8 cellular contexts compared by ENCODE assay signal in genomic region chr3:155869664-155870063, GRCh38. TPM values are rescaled to one million over a fixed set of nuclear protein-coding genes. Genes with fewer than 3 reads are reported as not detected.
A peak's percentile ranks its signal among the peaks of the same experiment; 100 is the strongest.
DNase-seq lines count a peak whose midpoint lies in the region; ATAC-seq and TF ChIP-seq lines count a peak whose summit lies in the region.

No MANE protein-coding gene starts in this region.

- peaks cover 32% of the 10 kb centered on the region for H3K4me1 Mint-ChIP-seq in stimulated activated naive CD8-positive, alpha-beta T cell treated with anti-CD3 and anti-CD28 coated beads, Interleukin-15, Interleukin-2, amounts not matched to agents 100 ng/mL and 50 ng/mL, for 24 hours (ENCODE audit: low read depth)
- H3K4me1 Mint-ChIP-seq in MCF 10A (ENCODE audit: insufficient read depth, unreplicated experiment), result peaks cover 17% of the 10 kb centered on the region

- H3K4me3 ChIP-seq in mucosa of rectum (ENCODE audit: low read length in 2 of 2), result peak overlapping the region; percentile 72 to 85

- no peaks in the 10 kb centered on the region for H3K9me3 Mint-ChIP-seq in stimulated activated naive CD8-positive, alpha-beta T cell treated with anti-CD3 and anti-CD28 coated beads, Interleukin-15, Interleukin-2, amounts not matched to agents 100 ng/mL and 50 ng/mL, for 24 hours
- H3K9me3 Mint-ChIP-seq in MCF 10A (ENCODE audit: unreplicated experiment), result no peaks in the 10 kb centered on the region

- H3K27me3 ChIP-seq in mucosa of rectum (ENCODE audit: control insufficient read depth in 2 of 2, insufficient read depth in 2 of 2, low read length in 2 of 2), result no peaks in the 10 kb centered on the region

- H3K27ac ChIP-seq in mucosa of rectum (ENCODE audit: low read depth in 2 of 2, low read length in 2 of 2), result peak overlapping the region; percentile 87 to 89

- peak overlapping the region; percentile 83 for H3K27ac Mint-ChIP-seq in stimulated activated naive CD8-positive, alpha-beta T cell treated with anti-CD3 and anti-CD28 coated beads, Interleukin-15, Interleukin-2, amounts not matched to agents 100 ng/mL and 50 ng/mL, for 24 hours
- H3K27ac Mint-ChIP-seq in MCF 10A (ENCODE audit: low read depth, unreplicated experiment), result peak overlapping the region; percentile 64

- H3K36me3 ChIP-seq in mucosa of rectum (ENCODE audit: control insufficient read depth in 2 of 2, insufficient read depth in 2 of 2, low read length in 2 of 2), result no peaks in the 10 kb centered on the region

- intact Hi-C loops in MCF 10A (cut with micrococcal nuclease), result loop anchor here (1.0 kb wide), 2 partner anchors 15 to 63 kb away; partner anchors contain the start of genes C3orf33 and SLC33A1

- H3K4me1 ChIP-seq in mucosa of rectum (ENCODE audit: control insufficient read depth in 2 of 2, insufficient read depth in 2 of 2, low read length in 2 of 2), result peaks cover 4 to 8% of the 10 kb centered on the region in 2 donors

- no peaks in the 10 kb centered on the region for H3K9me3 ChIP-seq in mucosa of rectum (ENCODE audit: control insufficient read depth in 2 of 2, low read length in 2 of 2)

- CTCF ChIA-PET in MCF 10A (lab: Yijun Ruan, JAX), result interaction anchor here (0.7 to 2.9 kb wide), 8 partner anchors 12 to 587 kb away, joined by 3 to 13 read pairs (median 4); partner anchors contain the start of genes C3orf33 and SLC33A1

- peaks cover 5% of the 10 kb centered on the region for H3K36me3 Mint-ChIP-seq in stimulated activated naive CD8-positive, alpha-beta T cell treated with anti-CD3 and anti-CD28 coated beads, Interleukin-15, Interleukin-2, amounts not matched to agents 100 ng/mL and 50 ng/mL, for 24 hours (ENCODE audit: low read depth)
- peaks cover 7% of the 10 kb centered on the region for H3K36me3 Mint-ChIP-seq in MCF 10A (ENCODE audit: insufficient read depth, unreplicated experiment)

- DNase-seq in stimulated activated naive CD8-positive, alpha-beta T cell treated with anti-CD3 and anti-CD28 coated beads, Interleukin-15, Interleukin-2, amounts not matched to agents 100 U/mL and 50 U/mL, for 24 hours, result no peak
- DNase-seq in MCF 10A (ENCODE audit: unreplicated experiment), result no peak
- DNase-seq in HPDE6-E6E7 (ENCODE audit: extremely low spot score), result no peak
- DNase-seq in kidney tubule cell (ENCODE audit: low spot score), result no peak
- DNase-seq in T1000 (lab: John Stamatoyannopoulos, UW), result no peak

- no peaks in the 10 kb centered on the region for H3K27me3 Mint-ChIP-seq in stimulated activated naive CD8-positive, alpha-beta T cell treated with anti-CD3 and anti-CD28 coated beads, Interleukin-15, Interleukin-2, amounts not matched to agents 100 ng/mL and 50 ng/mL, for 24 hours
- no peaks in the 10 kb centered on the region for H3K27me3 Mint-ChIP-seq in MCF 10A (ENCODE audit: insufficient read depth, unreplicated experiment)

- BruUV-seq in MCF 10A (replicated peaks; lab: Mats Ljungman, UMichigan), result TSS peak; percentile 91

- TF ChIP-seq CTCF in MCF 10A (IDR thresholded peaks at IDR 0.05; ENCODE audit: unreplicated experiment), result no peak

- no peak for ATAC-seq in stimulated activated naive CD8-positive, alpha-beta T cell treated with anti-CD3 and anti-CD28 coated beads, Interleukin-15, Interleukin-2, amounts not matched to agents 100 U/mL and 50 U/mL, for 24 hours
- ATAC-seq in GM21390 (IDR thresholded peaks at IDR 0.05; ENCODE audit: unreplicated experiment), result no peak

- POLR2A ChIA-PET in MCF 10A (lab: Yijun Ruan, JAX), result interaction anchor here (0.6 to 7.0 kb wide), 16 partner anchors 11 to 1285 kb away, joined by 3 to 104 read pairs (median 3); partner anchors contain the start of genes C3orf33 and SLC33A1

- H3K4me3 Mint-ChIP-seq in stimulated activated naive CD8-positive, alpha-beta T cell treated with anti-CD3 and anti-CD28 coated beads, Interleukin-15, Interleukin-2, amounts not matched to agents 100 ng/mL and 50 ng/mL, for 24 hours, result peak overlapping the region; percentile 86
- H3K4me3 Mint-ChIP-seq in MCF 10A (ENCODE audit: unreplicated experiment), result peak overlapping the region; percentile 84

- peak overlapping the region; percentile 82 to 84 for H3K9ac ChIP-seq in mucosa of rectum (ENCODE audit: low read depth in 1 of 2, low read length in 2 of 2)

RNA-seq across cellular contexts. Expression of gene GMPS, which starts 0.8 kb away (rescaled TPM):
- total RNA-seq in MCF 10A (2022), result 92.4 and 128 TPM in 2 replicates

RNA-seq across cellular contexts. Expression of gene SLC33A1, which starts 15.4 kb away (rescaled TPM):
- 65.6 and 91.7 TPM in 2 replicates for total RNA-seq in MCF 10A (2022)
